In the genomic region with DNA sequence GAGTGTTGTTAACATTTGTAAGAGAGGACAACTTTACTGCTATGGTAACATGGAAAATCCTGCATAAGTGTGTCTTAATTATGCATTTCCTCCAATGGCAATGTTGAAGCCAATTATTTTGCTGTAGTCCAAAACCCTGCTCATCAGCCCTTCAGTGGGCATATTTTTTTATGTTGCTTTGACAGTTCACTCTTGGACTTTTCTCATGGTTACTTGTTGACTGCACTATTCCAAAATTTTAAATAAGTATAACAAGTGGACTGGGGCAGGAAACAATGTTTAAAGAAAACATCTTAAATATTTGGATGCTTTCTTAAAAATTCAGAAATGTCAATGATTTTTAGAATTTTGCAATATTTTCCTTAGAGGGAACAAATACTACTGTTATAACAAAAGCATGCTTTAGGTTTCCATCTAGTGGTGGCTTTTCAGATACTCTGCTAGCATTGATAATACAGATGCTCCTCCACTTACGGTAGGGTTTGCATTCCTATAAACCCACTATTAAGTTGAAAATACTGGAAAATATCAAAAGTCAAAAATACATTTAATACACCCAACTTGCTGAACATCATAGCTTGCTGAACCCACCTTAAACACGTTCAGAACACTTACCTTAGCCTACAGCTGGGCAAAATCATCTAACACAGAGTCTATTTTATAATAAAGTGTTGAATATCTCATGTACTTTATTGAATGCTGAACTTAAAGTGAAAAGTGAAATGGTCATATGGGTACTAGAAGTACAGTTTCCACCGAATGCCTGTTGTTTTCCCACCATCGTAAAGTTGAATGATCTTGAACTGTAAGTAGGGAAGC, we compare ENCODE assay signal across 9 cellular contexts.
DNase-seq lines count a peak whose midpoint lies in the region; ATAC-seq, FAIRE-seq and TF ChIP-seq lines count a peak whose summit lies in the region.
"Had no signal": no experiment of that assay in that cellular context is flagged by ENCODE, and none has a peak within 500 bp of the region (broad histone marks: within the 10 kb centered on the region; RNA-seq: fewer than 3 reads in every experiment).

No MANE protein-coding gene starts in this region.

- H3K9me3 ChIP-seq in GM12878 (replicated peaks; ENCODE audit: control insufficient read depth, insufficient read depth, low read length) = no peaks in the 10 kb centered on the region

- POLR2A ChIA-PET in GM12878 (lab: Charles Lee) = no interaction called here

- no peak overlapping the region for H3K27ac ChIP-seq in GM12878 (ENCODE audit: control insufficient read depth, insufficient read depth)

- no peaks in the 10 kb centered on the region for H3K9me3 Mint-ChIP-seq in activated CD4-positive, alpha-beta T cell treated with anti-CD3 and anti-CD28 coated beads, Interleukin-2, amount 10 ng/mL, durations not matched to agents 24 days and 14 days
- H3K9me3 Mint-ChIP-seq: T-helper 1 cell treated with Interleukin-12 subunit alpha and Interleukin-12 subunit beta and Interleukin-4 antibody, amounts not matched to agents 30 μg/mL and 1 μg/mL, for 36 hours had no signal

- H2AFZ ChIP-seq in GM12878 (ENCODE audit: control insufficient read depth, low read depth, low read length) = no peak overlapping the region

- H3K27ac Mint-ChIP-seq in activated CD4-positive, alpha-beta T cell treated with anti-CD3 and anti-CD28 coated beads, Interleukin-2, amount 10 ng/mL, durations not matched to agents 24 days and 14 days = no peak overlapping the region
- H3K27ac Mint-ChIP-seq: T-helper 1 cell treated with Interleukin-12 subunit alpha and Interleukin-12 subunit beta and Interleukin-4 antibody, amounts not matched to agents 30 μg/mL and 1 μg/mL, for 36 hours had no signal

- no peak overlapping the region for H3K4me2 ChIP-seq in GM12878 (ENCODE audit: control insufficient read depth, insufficient read depth)

- no peaks in the 10 kb centered on the region for H3K36me3 Mint-ChIP-seq in activated CD4-positive, alpha-beta T cell treated with anti-CD3 and anti-CD28 coated beads, Interleukin-2, amount 10 ng/mL, durations not matched to agents 24 days and 14 days (ENCODE audit: low read depth)

- SMC1A ChIA-PET in GM12878 (lab: Charles Lee; ENCODE audit: uncharacterized antibody, unreplicated experiment) = interaction anchor here (0.9 to 1.8 kb wide), 5 partner anchors 8 to 237 kb away, joined by 3 to 9 read pairs (median 3); no protein-coding TSS in a partner anchor

- DNase-seq in EL (peak; percentile 64), NCI-H1417 (lab: John Stamatoyannopoulos, UW) (peak in 2 of 3 experiments; percentile 59 to 69), GM12878 (ENCODE audit: low read depth, low spot score) (no peak), left lobe of liver (ENCODE audit: low spot score) (no peak), cerebellar nuclear complex (lab: John Stamatoyannopoulos, UW) (no peak)
- no peak for DNase-seq in activated CD4-positive, alpha-beta T cell treated with anti-CD3 and anti-CD28 coated beads, Interleukin-2, amount 10 ng/mL, durations not matched to agents 24 days and 14 days
- DNase-seq in activated CD4-positive, alpha-beta T cell treated with anti-CD3 and anti-CD28 coated beads, Interleukin-2, amount 50 U/mL, for 48 hours = no peak

- H4K20me1 ChIP-seq in GM12878 (ENCODE audit: control insufficient read depth, insufficient read depth) = no peaks in the 10 kb centered on the region

- no peaks in the 10 kb centered on the region for H3K4me1 ChIP-seq in GM12878 (ENCODE audit: control insufficient read depth, insufficient read depth, low read length)

- H3K9ac ChIP-seq in GM12878 (ENCODE audit: control insufficient read depth, insufficient read depth, low read length) = no peak overlapping the region

- 27% methylated on average over 4 of the region's 4 CpGs for WGBS in GM12878 (ENCODE audit: insufficient coverage, insufficient replicate concordance, low lambda C conversion rate, missing lambda C conversion rate)

- no peak overlapping the region for H3K4me3 ChIP-seq in GM12878

- no peak for TF ChIP-seq EP300 in GM12878 (IDR thresholded peaks at IDR 0.05; ENCODE audit: borderline replicate concordance in 1 of 2, control insufficient read depth in 1 of 2, low read depth in 2 of 2, low read length in 2 of 2)

- BruUV-seq in GM12878 (replicated peaks; lab: Mats Ljungman, UMichigan) = no TSS peak

- in situ Hi-C loops in GM12878 (cut with MboI) = no loop called here

- no peaks in the 10 kb centered on the region for H3K79me2 ChIP-seq in GM12878 (ENCODE audit: control insufficient read depth, insufficient read depth, low read length)

- RAD21 ChIA-PET in GM12878 (lab: Charles Lee; ENCODE audit: unreplicated experiment) = interaction anchor here (1.6 to 2.1 kb wide), 2 partner anchors 232 to 242 kb away, joined by 6 to 7 read pairs; a partner anchor contains a TSS

- no peaks in the 10 kb centered on the region; a peak in 1 of 4 replicates for H3K27me3 ChIP-seq in GM12878 (replicated peaks in 1 of 2; ENCODE audit: control insufficient read depth in 2 of 2, insufficient read depth in 2 of 2, low read length in 1 of 2)

- TF ChIP-seq POLR2A in GM12878 (IDR thresholded peaks at IDR 0.05; ENCODE audit: low read depth, low read length) = no peak

- peak; percentile 44 to 46 (median 45); a peak in 5 of 6 replicates for TF ChIP-seq CTCF in GM12878 (IDR thresholded peaks at IDR 0.05 in 2 of 3, conservative IDR thresholded peaks at IDR 0.05 in 1 of 3; ENCODE audit: control insufficient read depth in 2 of 3, extremely low read depth in 1 of 3, insufficient read depth in 1 of 3, low read depth in 3 of 3, low read length in 3 of 3)

- peak; percentile 79 for ATAC-seq in GM21786 (IDR thresholded peaks at IDR 0.05; ENCODE audit: unreplicated experiment)
- peak; percentile 68 for ATAC-seq in GM12878
- ATAC-seq in left lobe of liver = peak; percentile 92

- H3K36me3 ChIP-seq in GM12878 (ENCODE audit: control insufficient read depth in 2 of 2, insufficient read depth in 2 of 2, low read length in 1 of 2) = no peaks in the 10 kb centered on the region

- H3K4me3 Mint-ChIP-seq in activated CD4-positive, alpha-beta T cell treated with anti-CD3 and anti-CD28 coated beads, Interleukin-2, amount 10 ng/mL, durations not matched to agents 24 days and 14 days = no peak overlapping the region
- H3K4me3 Mint-ChIP-seq: T-helper 1 cell treated with Interleukin-12 subunit alpha and Interleukin-12 subunit beta and Interleukin-4 antibody, amounts not matched to agents 30 μg/mL and 1 μg/mL, for 36 hours had no signal

- intact Hi-C loops in GM12878 (cut with micrococcal nuclease; ENCODE audit: unreplicated experiment) = loop anchor here (1.0 kb wide), 1 partner anchor 241 kb away; a partner anchor contains a TSS
- intact Hi-C loops in activated CD4-positive, alpha-beta T cell treated with anti-CD3 and anti-CD28 coated beads, Interleukin-2, amount 10 ng/mL, durations not matched to agents 24 days and 14 days (cut with micrococcal nuclease) = loop anchor here (1.0 kb wide), 1 partner anchor 241 kb away; a partner anchor contains a TSS

- FAIRE-seq in GM12878 (lab: Jason Lieb, UNC) = peak; percentile 94

- no peaks in the 10 kb centered on the region for H3K4me1 Mint-ChIP-seq in activated CD4-positive, alpha-beta T cell treated with anti-CD3 and anti-CD28 coated beads, Interleukin-2, amount 10 ng/mL, durations not matched to agents 24 days and 14 days

- peak; percentile 58 for TF ChIP-seq RAD21 in GM12878 (IDR thresholded peaks at IDR 0.05; ENCODE audit: insufficient read depth, low read depth, low read length)

- CTCF ChIA-PET in GM12878 (lab: Yijun Ruan, JAX) = interaction anchor here (0.8 to 2.9 kb wide), 9 partner anchors 11 to 244 kb away, joined by 3 to 33 read pairs (median 6); a partner anchor contains a TSS

- peaks cover 40% of the 10 kb centered on the region for H3K27me3 Mint-ChIP-seq in activated CD4-positive, alpha-beta T cell treated with anti-CD3 and anti-CD28 coated beads, Interleukin-2, amount 10 ng/mL, durations not matched to agents 24 days and 14 days

TF ChIP-seq in GM12878, 131 proteins besides CTCF, POLR2A, EP300 and RAD21:
- TF ChIP-seq SMC3 (IDR thresholded peaks at IDR 0.05; ENCODE audit: borderline replicate concordance, low read length) = peak; percentile 50; the same call in 1 of the 2 replicates
- no peak for TF ChIP-seq KAT2A (conservative IDR thresholded peaks at IDR 0.05; ENCODE audit: control insufficient read depth, low read depth, low read length)

Comparison
In these comparisons a context has a peak if more than half of its experiments do, and no peak if none do; other contexts are left out.
1. DNase-seq: peak in EL (single experiment) and NCI-H1417 (2 of 3); none in GM12878 (single experiment), left lobe of liver (single experiment), activated CD4-positive, alpha-beta T cell treated with anti-CD3 and anti-CD28 coated beads, Interleukin-2, amount 10 ng/mL, durations not matched to agents 24 days and 14 days (single experiment), activated CD4-positive, alpha-beta T cell treated with anti-CD3 and anti-CD28 coated beads, Interleukin-2, amount 50 U/mL, for 48 hours (0 of 2) and cerebellar nuclear complex (0 of 2).
2. Peak in every context shown above with its lines, with median percentiles within 50 percentile points of each other: ATAC-seq.